ENCODE assay signal across 14 cellular contexts in genomic region chr11:32420139-32420538, GRCh38. TPM values are rescaled to one million over a fixed set of nuclear protein-coding genes. Genes with fewer than 3 reads are reported as not detected.
DNase-seq lines count a peak whose midpoint lies in the region; ATAC-seq and TF ChIP-seq lines count a peak whose summit lies in the region.
"Had no signal": no experiment of that assay in that cellular context is flagged by ENCODE, and none has a peak within 500 bp of the region (broad histone marks: within the 10 kb centered on the region; RNA-seq: fewer than 3 reads in every experiment).

No MANE protein-coding gene starts in this region.

- peak overlapping the region in 8 of 11 experiments; percentile 63 to 87 (median 76); a peak in 14 of 22 replicates for H3K27ac ChIP-seq in BLaER1 treated with 17β-estradiol and CSF1 and Interleukin-3, amounts not matched to agents 10 nM and 100 nM
- no peak overlapping the region for H3K27ac ChIP-seq in DOHH2 (ENCODE audit: low read depth, low read length)
- H3K27ac ChIP-seq in uterus, result peak overlapping the region; percentile 56 to 99

- H3K79me2 ChIP-seq in DOHH2 (ENCODE audit: control insufficient read depth, low read length), result no peaks in the 10 kb centered on the region
- H3K79me2 ChIP-seq in Loucy (ENCODE audit: insufficient read depth, low read length), result 0 out of 2 replicates have a peak, but pooled peaks cover 6% of the 10 kb centered on the region

- no peak for ATAC-seq in HG03565 (IDR thresholded peaks at IDR 0.05; ENCODE audit: unreplicated experiment)
- ATAC-seq: CD8-positive, alpha-beta T cell; GM23338 had no signal

- H3F3A ChIP-seq in DOHH2 (ENCODE audit: control insufficient read depth, insufficient read depth) (no peaks in the 10 kb centered on the region), Loucy (ENCODE audit: low read depth) (peaks cover 29% of the 10 kb centered on the region)

- H3K4me3 ChIP-seq in BLaER1 treated with 17β-estradiol and CSF1 and Interleukin-3, amounts not matched to agents 10 nM and 100 nM, result peak overlapping the region in 4 of 10 experiments; percentile 2 to 47 (median 32); a peak in 5 of 20 replicates
- no peak overlapping the region for H3K4me3 ChIP-seq in DOHH2 (ENCODE audit: low read length)
- peak overlapping the region; percentile 67 for H3K4me3 ChIP-seq in Loucy (ENCODE audit: low read length, poor library complexity, severe bottlenecking)
- no peak overlapping the region for H3K4me3 ChIP-seq in uterus
- H3K4me3 ChIP-seq: GM12878, GM23338 had no signal

- peak overlapping the region in 10 of 11 experiments; percentile 75 to 95 (median 80); a peak in 20 of 22 replicates for H3K4me2 ChIP-seq in BLaER1 treated with 17β-estradiol and CSF1 and Interleukin-3, amounts not matched to agents 10 nM and 100 nM
- H3K4me2 ChIP-seq in DOHH2 (ENCODE audit: low read length) (peak overlapping the region; percentile 69; the same call in 1 of the 2 replicates), Loucy (ENCODE audit: low read depth, low read length, poor library complexity, severe bottlenecking) (peak overlapping the region; percentile 84)
- H3K4me2 ChIP-seq: GM23338 had no signal

- no peak overlapping the region for H2AFZ ChIP-seq in Loucy (ENCODE audit: low read length)
- H2AFZ ChIP-seq: GM23338 had no signal

- DNase-seq in uterus, result no peak
- DNase-seq in NCI-H2196 (lab: John Stamatoyannopoulos, UW; ENCODE audit: unreplicated experiment), result no peak
- DNase-seq in DMS79 (lab: John Stamatoyannopoulos, UW), result no peak
- DNase-seq: Caco-2, H7 had no signal

- TF ChIP-seq CTCF in DOHH2 (IDR thresholded peaks at IDR 0.05; ENCODE audit: low read depth, low read length, poor library complexity, severe bottlenecking) (no peak), Loucy (conservative IDR thresholded peaks at IDR 0.05; ENCODE audit: low read length) (no peak), uterus (IDR thresholded peaks at IDR 0.05) (no peak)

- peak overlapping the region in 6 of 11 experiments; percentile 53 to 74 (median 64); a peak in 10 of 22 replicates for H3K9ac ChIP-seq in BLaER1 treated with 17β-estradiol and CSF1 and Interleukin-3, amounts not matched to agents 10 nM and 100 nM
- H3K9ac ChIP-seq in Loucy (ENCODE audit: low read depth, low read length, poor library complexity, severe bottlenecking), result peak overlapping the region; percentile 94

- no peaks in the 10 kb centered on the region for H3K36me3 ChIP-seq in BLaER1 treated with 17β-estradiol and CSF1 and Interleukin-3, amounts not matched to agents 10 nM and 100 nM
- no peaks in the 10 kb centered on the region for H3K36me3 ChIP-seq in DOHH2 (ENCODE audit: control insufficient read depth, low read length)
- H3K36me3 ChIP-seq in Loucy (ENCODE audit: insufficient read depth, low read length), result no peaks in the 10 kb centered on the region
- no peaks in the 10 kb centered on the region for H3K36me3 ChIP-seq in uterus

- intact Hi-C loops in uterus (cut with DNase I; ENCODE audit: low total_unique reads), result no loop called here

- no peaks in the 10 kb centered on the region for H3K9me2 ChIP-seq in DOHH2 (replicated peaks; ENCODE audit: control insufficient read depth, low read length)
- no peaks in the 10 kb centered on the region for H3K9me2 ChIP-seq in Loucy (replicated peaks; ENCODE audit: low read depth, low read length)

- H3K9me3 ChIP-seq in BLaER1 treated with 17β-estradiol and CSF1 and Interleukin-3, amounts not matched to agents 10 nM and 100 nM (replicated peaks in 1 of 11), result peaks cover 0 to 3% (median 0%) of the 10 kb centered on the region in 11 experiments; a peak in 1 of 22 replicates
- H3K9me3 ChIP-seq in DOHH2 (ENCODE audit: control insufficient read depth, insufficient read depth, low read length) (no peaks in the 10 kb centered on the region), Loucy (ENCODE audit: insufficient read depth, low read depth, low read length) (no peaks in the 10 kb centered on the region), uterus (no peaks in the 10 kb centered on the region)
- H3K9me3 ChIP-seq: Caco-2 had no signal

- TF ChIP-seq POLR2A in uterus (IDR thresholded peaks at IDR 0.05), result no peak

- no peaks in the 10 kb centered on the region for H4K20me1 ChIP-seq in BLaER1 treated with 17β-estradiol and CSF1 and Interleukin-3, amounts not matched to agents 10 nM and 100 nM
- H4K20me1 ChIP-seq in DOHH2 (ENCODE audit: control insufficient read depth, insufficient read depth, low read depth, low read length) (no peaks in the 10 kb centered on the region), Loucy (ENCODE audit: insufficient read depth, low read length, poor library complexity, severe bottlenecking) (no peaks in the 10 kb centered on the region)

- H3K27me3 ChIP-seq in BLaER1 treated with 17β-estradiol and CSF1 and Interleukin-3, amounts not matched to agents 10 nM and 100 nM, result peaks cover 6 to 12% (median 8%) of the 10 kb centered on the region in 11 experiments
- H3K27me3 ChIP-seq in DOHH2 (ENCODE audit: control insufficient read depth, low read length), result peaks cover 6% of the 10 kb centered on the region; the same call in 1 of the 2 replicates
- H3K27me3 ChIP-seq in Loucy (ENCODE audit: insufficient read depth, low read length, poor library complexity, severe bottlenecking), result no peaks in the 10 kb centered on the region
- no peaks in the 10 kb centered on the region for H3K27me3 ChIP-seq in uterus

- peaks cover 22 to 100% (median 73%) of the 10 kb centered on the region in 10 experiments for H3K4me1 ChIP-seq in BLaER1 treated with 17β-estradiol and CSF1 and Interleukin-3, amounts not matched to agents 10 nM and 100 nM
- H3K4me1 ChIP-seq in DOHH2 (ENCODE audit: control insufficient read depth, low read length) (peaks cover 27% of the 10 kb centered on the region), Loucy (ENCODE audit: insufficient read depth, low read length, poor library complexity, severe bottlenecking) (peaks cover 92% of the 10 kb centered on the region), uterus (peaks cover 0 to 13% of the 10 kb centered on the region in 2 donors)
- H3K4me1 ChIP-seq: Caco-2 had no signal

RNA-seq across cellular contexts. Expression of gene WT1, which starts 15.2 kb away (rescaled TPM):
- 100 to 1,000 TPM in 1 of 4 donors, 10 to 100 TPM in 3; 51.2 to 125 (median 53.6) TPM for total RNA-seq in uterus
- total RNA-seq: B cell; CD8-positive, alpha-beta T cell; G401; GM12878 had no signal
